ENCODE assay signal across 8 cellular contexts in genomic region chr22:19880786-19881569, GRCh38. TPM values are rescaled to one million over a fixed set of nuclear protein-coding genes. Genes with fewer than 3 reads are reported as not detected.
DNase-seq lines count a peak whose midpoint lies in the region; ATAC-seq and TF ChIP-seq lines count a peak whose summit lies in the region.

No MANE protein-coding gene starts in this region.

- no peaks in the 10 kb centered on the region for H4K20me1 ChIP-seq in GM23248 (ENCODE audit: insufficient read depth)

- no peaks in the 10 kb centered on the region for H3K9me3 ChIP-seq in GM23248 (ENCODE audit: low read depth)
- H3K9me3 ChIP-seq in cardiac muscle cell (ENCODE audit: low read depth) = no peaks in the 10 kb centered on the region
- H3K9me3 ChIP-seq in WERI-Rb-1 (ENCODE audit: severe bottlenecking) = no peaks in the 10 kb centered on the region

- no peaks in the 10 kb centered on the region for H3K27me3 ChIP-seq in GM23248 (replicated peaks; ENCODE audit: insufficient read depth)
- H3K27me3 ChIP-seq in cardiac muscle cell = no peaks in the 10 kb centered on the region
- H3K27me3 ChIP-seq in WERI-Rb-1 (ENCODE audit: insufficient read depth, low read depth, severe bottlenecking) = no peaks in the 10 kb centered on the region

- in situ Hi-C loops in GM23248 (cut with MboI) = no loop called here

- ATAC-seq in GM19395 (IDR thresholded peaks at IDR 0.05; ENCODE audit: unreplicated experiment) = no peak

- no peaks in the 10 kb centered on the region for H3K36me3 ChIP-seq in GM23248 (ENCODE audit: low read depth)
- H3K36me3 ChIP-seq in cardiac muscle cell = no peaks in the 10 kb centered on the region
- H3K36me3 ChIP-seq in WERI-Rb-1 = no peaks in the 10 kb centered on the region

- H3K4me3 ChIP-seq in GM23248 (peak overlapping the region; percentile 58), cardiac muscle cell (no peak overlapping the region), WERI-Rb-1 (ENCODE audit: low read depth, low read length) (no peak overlapping the region)

- H3K79me2 ChIP-seq in GM23248 (ENCODE audit: insufficient read depth) = 0 out of 2 replicates have a peak, but pooled peaks cover 12% of the 10 kb centered on the region

- H3K27ac ChIP-seq in GM23248 (peak overlapping the region; percentile 84), cardiac muscle cell (no peak overlapping the region), WERI-Rb-1 (no peak overlapping the region)

- TF ChIP-seq CTCF in cardiac muscle cell (IDR thresholded peaks at IDR 0.05; ENCODE audit: low read depth, low read length) = no peak
- no peak for TF ChIP-seq CTCF in WERI-Rb-1 (IDR thresholded peaks at IDR 0.05; ENCODE audit: low read depth, low read length)

- H3K9me2 ChIP-seq in GM23248 (ENCODE audit: insufficient read depth) = no peaks in the 10 kb centered on the region

- WGBS in GM23248 (ENCODE audit: low coverage in 1 of 2, low lambda C conversion rate in 2 of 2, missing lambda C conversion rate in 2 of 2), 2 experiments = 16 to 18% methylated on average over 27 of the region's 27 CpGs

- peaks cover 42% of the 10 kb centered on the region for H3K4me1 ChIP-seq in GM23248 (ENCODE audit: insufficient read depth)
- no peaks in the 10 kb centered on the region for H3K4me1 ChIP-seq in cardiac muscle cell (ENCODE audit: low read depth)

- H3F3A ChIP-seq in GM23248 (ENCODE audit: insufficient read depth) = peaks cover 13% of the 10 kb centered on the region

- H3K9ac ChIP-seq in GM23248 = peak overlapping the region; percentile 75

- H3K4me2 ChIP-seq in GM23248 (ENCODE audit: unreplicated experiment) = peak overlapping the region; percentile 60

- H2AFZ ChIP-seq in GM23248 = no peak overlapping the region

- DNase-seq in GM23248 (peak; percentile 97), SW480 (ENCODE audit: low spot score) (peak; percentile 86), cardiac muscle cell (ENCODE audit: low read depth in 1 of 2, low spot score in 1 of 2) (peak; percentile 56 to 96), pulmonary artery endothelial cell (ENCODE audit: low read depth, low spot score) (peak; percentile 96), NCI-H345 (lab: John Stamatoyannopoulos, UW) (no peak), WERI-Rb-1 (no peak), globus pallidus (ENCODE audit: low spot score) (no peak)

RNA-seq across cellular contexts. Expression of gene GNB1L, which starts 26.3 kb away (rescaled TPM):
- 16.5 and 22.5 TPM in 2 replicates for total RNA-seq in GM23248 (2014; rRNA removed; shearing (Covaris generic))
- 13.6 and 14.3 TPM in 2 replicates for polyA plus RNA-seq in GM23248 (2016; fragmentation: Nextera tagmentation; extraction: Ambion mirVana)
- 5.3 and 5.5 TPM in 2 replicates for total RNA-seq in cardiac muscle cell
- polyA plus RNA-seq in cardiac muscle cell = 3.5 and 9.7 TPM in 2 replicates
- total RNA-seq in pulmonary artery endothelial cell = 11.1 and 14.6 TPM in 2 replicates

RNA-seq across cellular contexts. Expression of gene RTL10, which starts 26.3 kb away (rescaled TPM):
- 11.9 and 14.2 TPM in 2 replicates for total RNA-seq in GM23248 (2014; rRNA removed; shearing (Covaris generic))
- polyA plus RNA-seq in GM23248 (2016; fragmentation: Nextera tagmentation; extraction: Ambion mirVana) (22.8 and 23.8 TPM in 2 replicates), cardiac muscle cell (11.9 and 15.7 TPM in 2 replicates)
- total RNA-seq in cardiac muscle cell (19.2 and 20.9 TPM in 2 replicates), pulmonary artery endothelial cell (29.2 and 39.3 TPM in 2 replicates)

Comparison
In these comparisons a context has a peak if more than half of its experiments do, and no peak if none do; other contexts are left out.
1. DNase-seq: peak in GM23248 (single experiment), SW480 (single experiment), cardiac muscle cell (2 of 2) and pulmonary artery endothelial cell (single experiment); none in NCI-H345 (single experiment), WERI-Rb-1 (single experiment) and globus pallidus (single experiment).